14 cellular contexts compared by ENCODE assay signal in the genomic region with DNA sequence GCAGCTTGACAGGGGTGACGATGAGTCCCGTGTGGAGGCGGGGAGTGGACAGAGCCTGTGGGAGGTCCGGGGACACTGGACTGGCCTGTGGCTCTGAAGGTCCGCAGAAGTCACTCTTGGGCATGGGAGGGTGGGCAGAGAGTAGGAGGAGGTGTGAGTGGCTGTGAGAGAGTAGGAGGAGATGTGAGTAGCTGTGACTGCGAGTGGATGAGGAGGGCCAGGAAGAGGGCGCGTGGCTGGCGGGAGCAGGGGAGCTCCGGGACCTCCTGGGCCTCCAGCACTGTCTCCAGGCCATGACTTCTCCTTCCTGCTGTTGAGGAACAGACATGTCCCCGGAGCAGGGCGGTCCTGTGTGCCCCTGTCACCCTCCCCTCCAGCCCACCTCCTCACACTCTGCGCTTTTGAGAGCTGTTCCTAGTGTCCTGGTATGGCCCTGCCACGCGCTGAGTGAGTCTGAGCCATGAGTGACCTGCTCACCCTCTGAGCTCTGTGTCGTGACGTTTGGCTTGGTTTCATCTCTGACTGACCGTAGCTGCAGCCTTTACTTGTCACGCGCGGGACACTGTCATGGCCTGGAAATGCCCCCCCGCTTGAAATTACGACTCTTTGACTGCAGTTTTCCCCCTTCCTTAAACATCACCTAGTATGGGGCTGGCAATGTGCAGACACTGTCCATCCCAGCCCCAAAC.
DNase-seq lines count a peak whose midpoint lies in the region; ATAC-seq and TF ChIP-seq lines count a peak whose summit lies in the region.
"Had no signal": no experiment of that assay in that cellular context is flagged by ENCODE, and none has a peak within 500 bp of the region (broad histone marks: within the 10 kb centered on the region; RNA-seq: fewer than 3 reads in every experiment).

No MANE protein-coding gene starts in this region.

- no peak overlapping the region for H3K4me3 Mint-ChIP-seq in activated CD4-positive, alpha-beta T cell treated with anti-CD3 and anti-CD28 coated beads for 36 hours
- H3K4me3 Mint-ChIP-seq in activated CD4-positive, alpha-beta memory T cell treated with anti-CD3 and anti-CD28 coated beads, Interleukin-2, amount 10 ng/mL, durations not matched to agents 7 days and 5 days: no peak overlapping the region
- H3K4me3 Mint-ChIP-seq: activated CD4-positive, alpha-beta T cell treated with anti-CD3 and anti-CD28 coated beads, Interleukin-2, amount 10 ng/mL, durations not matched to agents 7 days and 5 days; activated naive CD8-positive, alpha-beta T cell treated with anti-CD3 and anti-CD28 coated beads, Interleukin-2, amount 50 U/mL, for 24 hours; activated T-cell treated with anti-CD3 and anti-CD28 coated beads, Interleukin-2, amount 50 U/mL, for 24 hours had no signal

- ATAC-seq in GM19351 (IDR thresholded peaks at IDR 0.05; ENCODE audit: unreplicated experiment) (no peak), omental fat pad (ENCODE audit: low FRiP score) (no peak)
- ATAC-seq in activated CD4-positive, alpha-beta T cell treated with anti-CD3 and anti-CD28 coated beads for 36 hours: no peak
- ATAC-seq: activated naive CD8-positive, alpha-beta T cell treated with anti-CD3 and anti-CD28 coated beads, Interleukin-2, amount 50 U/mL, for 24 hours had no signal

- H3K4me1 ChIP-seq in HEK293 (ENCODE audit: control insufficient read depth, insufficient read depth, low read length) (no peaks in the 10 kb centered on the region), adipocyte (ENCODE audit: control insufficient read depth, insufficient read depth, low read length) (peaks cover 12% of the 10 kb centered on the region), skeletal muscle tissue (ENCODE audit: control insufficient read depth in 3 of 3, insufficient read depth in 3 of 3, low read length in 3 of 3) (peaks cover 15 to 20% (median 20%) of the 10 kb centered on the region in 3 donors)

- H3K27me3 Mint-ChIP-seq in activated CD4-positive, alpha-beta T cell treated with anti-CD3 and anti-CD28 coated beads for 36 hours: no peaks in the 10 kb centered on the region
- H3K27me3 Mint-ChIP-seq in activated CD4-positive, alpha-beta memory T cell treated with anti-CD3 and anti-CD28 coated beads, Interleukin-2, amount 10 ng/mL, durations not matched to agents 7 days and 5 days: no peaks in the 10 kb centered on the region
- H3K27me3 Mint-ChIP-seq: activated CD4-positive, alpha-beta T cell treated with anti-CD3 and anti-CD28 coated beads, Interleukin-2, amount 10 ng/mL, durations not matched to agents 7 days and 5 days; activated naive CD8-positive, alpha-beta T cell treated with anti-CD3 and anti-CD28 coated beads, Interleukin-2, amount 50 U/mL, for 24 hours; activated T-cell treated with anti-CD3 and anti-CD28 coated beads, Interleukin-2, amount 50 U/mL, for 24 hours had no signal

- no peaks in the 10 kb centered on the region for H3K9me3 ChIP-seq in HEK293 (ENCODE audit: control insufficient read depth, insufficient read depth, low read depth, low read length)
- peaks cover 3% of the 10 kb centered on the region for H3K9me3 ChIP-seq in adipocyte (ENCODE audit: control insufficient read depth, low read length)
- H3K9me3 ChIP-seq in skeletal muscle tissue (ENCODE audit: control insufficient read depth in 3 of 3, low read length in 3 of 3): peaks cover 0 to 3% (median 0%) of the 10 kb centered on the region in 3 donors
- H3K9me3 ChIP-seq: prostate gland had no signal

- TF ChIP-seq CTCF in HEK293 (tag by site-specific recombination; IDR thresholded peaks at IDR 0.05): no peak
- TF ChIP-seq CTCF in omental fat pad (IDR thresholded peaks at IDR 0.05): no peak

- POLR2A ChIA-PET in HEK293 (lab: Yijun Ruan, JAX): no interaction called here
- POLR2A ChIA-PET in activated CD4-positive, alpha-beta T cell treated with anti-CD3 and anti-CD28 coated beads for 36 hours (lab: Charles Lee): no interaction called here
- POLR2A ChIA-PET in activated CD4-positive, alpha-beta memory T cell treated with anti-CD3 and anti-CD28 coated beads, Interleukin-2, amount 10 ng/mL, durations not matched to agents 7 days and 5 days (lab: Charles Lee): no interaction called here

- CTCF ChIA-PET in HEK293 (lab: Yijun Ruan, JAX): interaction anchor here (0.6 kb wide), 1 partner anchor 1348 kb away, joined by 3 read pairs; no protein-coding TSS in a partner anchor
- CTCF ChIA-PET in activated CD4-positive, alpha-beta T cell treated with anti-CD3 and anti-CD28 coated beads for 36 hours (lab: Charles Lee): no interaction called here
- CTCF ChIA-PET in activated CD4-positive, alpha-beta memory T cell treated with anti-CD3 and anti-CD28 coated beads, Interleukin-2, amount 10 ng/mL, durations not matched to agents 7 days and 5 days (lab: Charles Lee): no interaction called here

- intact Hi-C loops in activated CD4-positive, alpha-beta T cell treated with anti-CD3 and anti-CD28 coated beads for 36 hours (cut with DNase I, micrococcal nuclease): no loop called here

- H3K27ac ChIP-seq in HEK293 (ENCODE audit: extremely low read depth, low read depth, low read length): no peak overlapping the region
- no peak overlapping the region for H3K27ac ChIP-seq in skeletal muscle tissue (ENCODE audit: low read depth, low read length)
- H3K27ac ChIP-seq: prostate gland had no signal

- no peaks in the 10 kb centered on the region for H3K4me1 Mint-ChIP-seq in activated CD4-positive, alpha-beta T cell treated with anti-CD3 and anti-CD28 coated beads for 36 hours
- H3K4me1 Mint-ChIP-seq in activated CD4-positive, alpha-beta memory T cell treated with anti-CD3 and anti-CD28 coated beads, Interleukin-2, amount 10 ng/mL, durations not matched to agents 7 days and 5 days: peaks cover 3% of the 10 kb centered on the region
- H3K4me1 Mint-ChIP-seq: activated CD4-positive, alpha-beta T cell treated with anti-CD3 and anti-CD28 coated beads, Interleukin-2, amount 10 ng/mL, durations not matched to agents 7 days and 5 days had no signal

- H3K36me3 ChIP-seq in HEK293 (ENCODE audit: control insufficient read depth in 2 of 2, insufficient read depth in 1 of 2, low read length in 2 of 2) (peaks cover 0 to 4% of the 10 kb centered on the region in 2 experiments; a peak in 1 of 3 replicates), adipocyte (ENCODE audit: control insufficient read depth, insufficient read depth, low read length, severe bottlenecking) (peaks cover 2% of the 10 kb centered on the region), skeletal muscle tissue (ENCODE audit: control insufficient read depth in 3 of 3, insufficient read depth in 3 of 3, low read length in 3 of 3) (peaks cover 0 to 4% (median 0%) of the 10 kb centered on the region in 3 donors)
- H3K36me3 ChIP-seq: prostate gland had no signal

- H3K9ac ChIP-seq in adipocyte (ENCODE audit: low read length) (no peak overlapping the region), skeletal muscle tissue (ENCODE audit: low read depth in 1 of 3, low read length in 3 of 3) (peak overlapping the region in 1 of 3 donors; percentile 14)

- H3K4me3 ChIP-seq in HEK293 (ENCODE audit: low read depth, low read length) (no peak overlapping the region), adipocyte (ENCODE audit: low read length) (peak overlapping the region; percentile 66), skeletal muscle tissue (ENCODE audit: low read length in 3 of 3) (peak overlapping the region in 2 of 3 donors; percentile 21 to 58)

- H3K27ac Mint-ChIP-seq in activated CD4-positive, alpha-beta T cell treated with anti-CD3 and anti-CD28 coated beads for 36 hours: no peak overlapping the region
- H3K27ac Mint-ChIP-seq in activated CD4-positive, alpha-beta memory T cell treated with anti-CD3 and anti-CD28 coated beads, Interleukin-2, amount 10 ng/mL, durations not matched to agents 7 days and 5 days: no peak overlapping the region
- H3K27ac Mint-ChIP-seq: activated CD4-positive, alpha-beta T cell treated with anti-CD3 and anti-CD28 coated beads, Interleukin-2, amount 10 ng/mL, durations not matched to agents 7 days and 5 days; activated naive CD8-positive, alpha-beta T cell treated with anti-CD3 and anti-CD28 coated beads, Interleukin-2, amount 50 U/mL, for 24 hours; activated T-cell treated with anti-CD3 and anti-CD28 coated beads, Interleukin-2, amount 50 U/mL, for 24 hours had no signal

- no peak for DNase-seq in adipocyte (ENCODE audit: low read depth)
- DNase-seq in globus pallidus (ENCODE audit: low spot score): peak; percentile 10
- no peak for DNase-seq in omental fat pad (ENCODE audit: low spot score)
- no peak for DNase-seq in activated CD4-positive, alpha-beta T cell treated with anti-CD3 and anti-CD28 coated beads for 36 hours
- no peak for DNase-seq in activated CD4-positive, alpha-beta memory T cell treated with anti-CD3 and anti-CD28 coated beads, Interleukin-2, amount 10 ng/mL, durations not matched to agents 7 days and 5 days
- DNase-seq: activated CD4-positive, alpha-beta T cell treated with anti-CD3 and anti-CD28 coated beads, Interleukin-2, amount 10 ng/mL, durations not matched to agents 7 days and 5 days; activated naive CD8-positive, alpha-beta T cell treated with anti-CD3 and anti-CD28 coated beads, Interleukin-2, amount 50 U/mL, for 24 hours; activated T-cell treated with anti-CD3 and anti-CD28 coated beads, Interleukin-2, amount 50 U/mL, for 24 hours; NCI-H82; T-helper 9 cell had no signal

- H3K36me3 Mint-ChIP-seq in activated CD4-positive, alpha-beta T cell treated with anti-CD3 and anti-CD28 coated beads for 36 hours (ENCODE audit: low read depth): peaks cover 7% of the 10 kb centered on the region
- peaks cover 2% of the 10 kb centered on the region for H3K36me3 Mint-ChIP-seq in activated CD4-positive, alpha-beta memory T cell treated with anti-CD3 and anti-CD28 coated beads, Interleukin-2, amount 10 ng/mL, durations not matched to agents 7 days and 5 days (ENCODE audit: low read depth)

- no peaks in the 10 kb centered on the region for H3K9me3 Mint-ChIP-seq in activated CD4-positive, alpha-beta T cell treated with anti-CD3 and anti-CD28 coated beads for 36 hours (ENCODE audit: low read depth)
- H3K9me3 Mint-ChIP-seq in activated CD4-positive, alpha-beta memory T cell treated with anti-CD3 and anti-CD28 coated beads, Interleukin-2, amount 10 ng/mL, durations not matched to agents 7 days and 5 days: no peaks in the 10 kb centered on the region
- H3K9me3 Mint-ChIP-seq: activated CD4-positive, alpha-beta T cell treated with anti-CD3 and anti-CD28 coated beads, Interleukin-2, amount 10 ng/mL, durations not matched to agents 7 days and 5 days; activated naive CD8-positive, alpha-beta T cell treated with anti-CD3 and anti-CD28 coated beads, Interleukin-2, amount 50 U/mL, for 24 hours; activated T-cell treated with anti-CD3 and anti-CD28 coated beads, Interleukin-2, amount 50 U/mL, for 24 hours had no signal

- H3K27me3 ChIP-seq in adipocyte (replicated peaks; ENCODE audit: control insufficient read depth, insufficient read depth, low read length): no peaks in the 10 kb centered on the region
- no peaks in the 10 kb centered on the region for H3K27me3 ChIP-seq in skeletal muscle tissue (ENCODE audit: control insufficient read depth in 3 of 3, insufficient read depth in 3 of 3, low read length in 3 of 3)

TF ChIP-seq in HEK293, 187 proteins besides CTCF, POLR2A, EP300 and RAD21:
- TF ChIP-seq ZNF157 (tag by site-specific recombination; IDR thresholded peaks at IDR 0.05) (no peak), ZFHX2 (tag by site-specific recombination; conservative IDR thresholded peaks at IDR 0.05) (peak; percentile 81), EGR2 (tag by site-specific recombination; IDR thresholded peaks at IDR 0.05; ENCODE audit: low read depth) (peak; percentile 84)
